Comparison of ENCODE assay signal across 1 cellular context in the genomic region with DNA sequence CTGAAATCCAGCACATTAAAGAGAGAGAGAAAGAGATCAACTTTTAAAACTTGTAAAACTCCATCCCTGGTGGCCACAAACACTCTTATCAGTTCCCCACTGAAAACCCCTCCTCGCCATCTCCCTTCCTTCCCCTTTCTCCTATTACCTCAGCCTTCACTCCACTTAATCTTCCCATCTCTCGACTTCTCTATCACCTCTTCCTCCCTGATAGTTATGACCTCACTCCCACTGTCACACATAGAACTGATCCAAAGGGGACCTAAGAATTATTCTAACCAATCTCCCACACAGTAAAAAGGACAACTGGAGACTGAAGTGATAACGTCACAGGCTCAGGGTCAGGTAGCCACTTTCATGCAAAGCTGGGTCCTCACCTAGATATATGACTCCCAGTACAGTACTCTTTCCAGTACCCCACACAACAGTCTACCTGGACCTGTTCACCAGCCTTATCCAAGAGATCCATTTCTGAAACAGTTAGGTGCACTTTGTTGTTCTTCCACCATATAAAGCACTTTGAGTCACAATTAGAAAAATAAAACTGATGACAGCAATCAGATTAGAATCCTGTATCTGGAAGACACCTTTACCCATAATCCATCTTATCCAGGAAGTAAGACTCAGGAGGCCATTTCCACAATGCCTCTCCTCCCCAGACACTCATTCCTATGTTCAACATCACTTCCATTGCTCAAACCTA.
TF ChIP-seq lines count a peak whose summit lies in the region.

No MANE protein-coding gene starts in this region.

TF ChIP-seq in K562, 482 proteins besides CTCF, POLR2A, EP300 and RAD21 (continued from another document and continues in another):
- TF ChIP-seq THRA (IDR thresholded peaks at IDR 0.05) (no peak), KDM4B (IDR thresholded peaks at IDR 0.05; ENCODE audit: borderline replicate concordance in 2 of 2, low read depth in 1 of 2) (no peak), POLR2G (IDR thresholded peaks at IDR 0.05; ENCODE audit: low read depth, low read length) (no peak), ZKSCAN3 (CRISPR knock-in tag; IDR thresholded peaks at IDR 0.05) (no peak), SAFB (IDR thresholded peaks at IDR 0.05; ENCODE audit: borderline replicate concordance, low read depth, low read length) (no peak), ZNF175 (CRISPR knock-in tag; IDR thresholded peaks at IDR 0.05; ENCODE audit: low read depth) (no peak; the same call in 1 of the 2 replicates), HDAC2 (IDR thresholded peaks at IDR 0.05) (peak; percentile 89), ZNF41 (CRISPR knock-in tag; conservative IDR thresholded peaks at IDR 0.05) (no peak), GTF2B (IDR thresholded peaks at IDR 0.05; ENCODE audit: extremely low read depth, insufficient read length) (no peak), BRF1 (IDR thresholded peaks at IDR 0.05; ENCODE audit: borderline replicate concordance, extremely low read depth, insufficient read length) (no peak), SREBF2 (CRISPR knock-in tag; IDR thresholded peaks at IDR 0.05) (no peak), OTX1 (CRISPR knock-in tag; IDR thresholded peaks at IDR 0.05) (peak; percentile 89), BACH1 (tag; IDR thresholded peaks at IDR 0.05) (no peak), TBP (optimal IDR thresholded peaks at IDR 0.05; ENCODE audit: low read depth, low read length) (no peak), ID3 (CRISPR knock-in tag; IDR thresholded peaks at IDR 0.05) (no peak), ID3 (tag; IDR thresholded peaks at IDR 0.05) (0 out of 2 replicates have a peak, but pooled peaks have one; percentile 60), ARID4B (CRISPR knock-in tag; IDR thresholded peaks at IDR 0.05) (no peak), NFRKB (IDR thresholded peaks at IDR 0.05; ENCODE audit: low read depth) (peak; percentile 59; the same call in 1 of the 2 replicates), YBX1 (IDR thresholded peaks at IDR 0.05) (no peak), SMAD3 (CRISPR knock-in tag; conservative IDR thresholded peaks at IDR 0.05) (no peak; the same call in 1 of the 2 replicates), ZNF436 (CRISPR knock-in tag; IDR thresholded peaks at IDR 0.05) (no peak), TRIM24 (IDR thresholded peaks at IDR 0.05) (peak in 1 of 2 experiments; percentile 72; a peak in 3 of 4 replicates), ZSCAN32 (CRISPR knock-in tag; IDR thresholded peaks at IDR 0.05) (no peak), ZNF695 (CRISPR knock-in tag; IDR thresholded peaks at IDR 0.05) (no peak), MECOM (CRISPR knock-in tag; IDR thresholded peaks at IDR 0.05) (peak; percentile 88), SMC3 (conservative IDR thresholded peaks at IDR 0.05; ENCODE audit: insufficient read depth, low read depth, low read length) (no peak), CBX5 (IDR thresholded peaks at IDR 0.05; ENCODE audit: borderline replicate concordance, low read depth) (no peak), PURB (CRISPR knock-in tag; IDR thresholded peaks at IDR 0.05; ENCODE audit: low read depth) (no peak), ZNF184 (CRISPR knock-in tag; IDR thresholded peaks at IDR 0.05) (no peak), MAFF (IDR thresholded peaks at IDR 0.05; ENCODE audit: low read length) (no peak), MEF2A (IDR thresholded peaks at IDR 0.05; ENCODE audit: control insufficient read depth, low read depth, low read length) (no peak), NR0B1 (IDR thresholded peaks at IDR 0.05; ENCODE audit: partially characterized antibody) (no peak), RBM15 (IDR thresholded peaks at IDR 0.05; ENCODE audit: insufficient read depth, low read length) (no peak), TAL1 (IDR thresholded peaks at IDR 0.05) (peak; percentile 33; the same call in 1 of the 2 replicates), TAF9B (IDR thresholded peaks at IDR 0.05; ENCODE audit: partially characterized antibody) (no peak)
- TF ChIP-seq, protein P1, sequence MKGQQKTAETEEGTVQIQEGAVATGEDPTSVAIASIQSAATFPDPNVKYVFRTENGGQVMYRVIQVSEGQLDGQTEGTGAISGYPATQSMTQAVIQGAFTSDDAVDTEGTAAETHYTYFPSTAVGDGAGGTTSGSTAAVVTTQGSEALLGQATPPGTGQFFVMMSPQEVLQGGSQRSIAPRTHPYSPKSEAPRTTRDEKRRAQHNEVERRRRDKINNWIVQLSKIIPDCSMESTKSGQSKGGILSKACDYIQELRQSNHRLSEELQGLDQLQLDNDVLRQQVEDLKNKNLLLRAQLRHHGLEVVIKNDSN (CRISPR knock-in tag; IDR thresholded peaks at IDR 0.05) = no peak
- TF ChIP-seq, protein P2, sequence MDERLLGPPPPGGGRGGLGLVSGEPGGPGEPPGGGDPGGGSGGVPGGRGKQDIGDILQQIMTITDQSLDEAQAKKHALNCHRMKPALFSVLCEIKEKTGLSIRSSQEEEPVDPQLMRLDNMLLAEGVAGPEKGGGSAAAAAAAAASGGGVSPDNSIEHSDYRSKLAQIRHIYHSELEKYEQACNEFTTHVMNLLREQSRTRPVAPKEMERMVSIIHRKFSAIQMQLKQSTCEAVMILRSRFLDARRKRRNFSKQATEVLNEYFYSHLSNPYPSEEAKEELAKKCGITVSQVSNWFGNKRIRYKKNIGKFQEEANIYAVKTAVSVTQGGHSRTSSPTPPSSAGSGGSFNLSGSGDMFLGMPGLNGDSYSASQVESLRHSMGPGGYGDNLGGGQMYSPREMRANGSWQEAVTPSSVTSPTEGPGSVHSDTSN (CRISPR knock-in tag; IDR thresholded peaks at IDR 0.05; ENCODE audit: low read depth) = no peak
- TF ChIP-seq, protein P2 (tag; conservative IDR thresholded peaks at IDR 0.05; ENCODE audit: low read depth) = peak; percentile 40; the same call in 1 of the 2 replicates
- TF ChIP-seq, protein P3, sequence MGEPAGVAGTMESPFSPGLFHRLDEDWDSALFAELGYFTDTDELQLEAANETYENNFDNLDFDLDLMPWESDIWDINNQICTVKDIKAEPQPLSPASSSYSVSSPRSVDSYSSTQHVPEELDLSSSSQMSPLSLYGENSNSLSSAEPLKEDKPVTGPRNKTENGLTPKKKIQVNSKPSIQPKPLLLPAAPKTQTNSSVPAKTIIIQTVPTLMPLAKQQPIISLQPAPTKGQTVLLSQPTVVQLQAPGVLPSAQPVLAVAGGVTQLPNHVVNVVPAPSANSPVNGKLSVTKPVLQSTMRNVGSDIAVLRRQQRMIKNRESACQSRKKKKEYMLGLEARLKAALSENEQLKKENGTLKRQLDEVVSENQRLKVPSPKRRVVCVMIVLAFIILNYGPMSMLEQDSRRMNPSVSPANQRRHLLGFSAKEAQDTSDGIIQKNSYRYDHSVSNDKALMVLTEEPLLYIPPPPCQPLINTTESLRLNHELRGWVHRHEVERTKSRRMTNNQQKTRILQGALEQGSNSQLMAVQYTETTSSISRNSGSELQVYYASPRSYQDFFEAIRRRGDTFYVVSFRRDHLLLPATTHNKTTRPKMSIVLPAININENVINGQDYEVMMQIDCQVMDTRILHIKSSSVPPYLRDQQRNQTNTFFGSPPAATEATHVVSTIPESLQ (CRISPR knock-in tag; IDR thresholded peaks at IDR 0.05) = no peak; the same call in 1 of the 2 replicates
- TF ChIP-seq, protein P4, sequence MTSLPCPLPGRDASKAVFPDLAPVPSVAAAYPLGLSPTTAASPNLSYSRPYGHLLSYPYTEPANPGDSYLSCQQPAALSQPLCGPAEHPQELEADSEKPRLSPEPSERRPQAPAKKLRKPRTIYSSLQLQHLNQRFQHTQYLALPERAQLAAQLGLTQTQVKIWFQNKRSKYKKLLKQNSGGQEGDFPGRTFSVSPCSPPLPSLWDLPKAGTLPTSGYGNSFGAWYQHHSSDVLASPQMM (CRISPR knock-in tag; IDR thresholded peaks at IDR 0.05) = no peak
- TF ChIP-seq, protein P5, sequence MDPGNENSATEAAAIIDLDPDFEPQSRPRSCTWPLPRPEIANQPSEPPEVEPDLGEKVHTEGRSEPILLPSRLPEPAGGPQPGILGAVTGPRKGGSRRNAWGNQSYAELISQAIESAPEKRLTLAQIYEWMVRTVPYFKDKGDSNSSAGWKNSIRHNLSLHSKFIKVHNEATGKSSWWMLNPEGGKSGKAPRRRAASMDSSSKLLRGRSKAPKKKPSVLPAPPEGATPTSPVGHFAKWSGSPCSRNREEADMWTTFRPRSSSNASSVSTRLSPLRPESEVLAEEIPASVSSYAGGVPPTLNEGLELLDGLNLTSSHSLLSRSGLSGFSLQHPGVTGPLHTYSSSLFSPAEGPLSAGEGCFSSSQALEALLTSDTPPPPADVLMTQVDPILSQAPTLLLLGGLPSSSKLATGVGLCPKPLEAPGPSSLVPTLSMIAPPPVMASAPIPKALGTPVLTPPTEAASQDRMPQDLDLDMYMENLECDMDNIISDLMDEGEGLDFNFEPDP (CRISPR knock-in tag; IDR thresholded peaks at IDR 0.05) = no peak
- TF ChIP-seq, protein P6, sequence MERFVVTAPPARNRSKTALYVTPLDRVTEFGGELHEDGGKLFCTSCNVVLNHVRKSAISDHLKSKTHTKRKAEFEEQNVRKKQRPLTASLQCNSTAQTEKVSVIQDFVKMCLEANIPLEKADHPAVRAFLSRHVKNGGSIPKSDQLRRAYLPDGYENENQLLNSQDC (CRISPR knock-in tag; IDR thresholded peaks at IDR 0.05) = no peak
- TF ChIP-seq, protein P7, sequence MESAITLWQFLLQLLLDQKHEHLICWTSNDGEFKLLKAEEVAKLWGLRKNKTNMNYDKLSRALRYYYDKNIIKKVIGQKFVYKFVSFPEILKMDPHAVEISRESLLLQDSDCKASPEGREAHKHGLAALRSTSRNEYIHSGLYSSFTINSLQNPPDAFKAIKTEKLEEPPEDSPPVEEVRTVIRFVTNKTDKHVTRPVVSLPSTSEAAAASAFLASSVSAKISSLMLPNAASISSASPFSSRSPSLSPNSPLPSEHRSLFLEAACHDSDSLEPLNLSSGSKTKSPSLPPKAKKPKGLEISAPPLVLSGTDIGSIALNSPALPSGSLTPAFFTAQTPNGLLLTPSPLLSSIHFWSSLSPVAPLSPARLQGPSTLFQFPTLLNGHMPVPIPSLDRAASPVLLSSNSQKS (CRISPR knock-in tag; IDR thresholded peaks at IDR 0.05) = no peak
